ENCODE assay signal across 1 cellular context in the genomic region with DNA sequence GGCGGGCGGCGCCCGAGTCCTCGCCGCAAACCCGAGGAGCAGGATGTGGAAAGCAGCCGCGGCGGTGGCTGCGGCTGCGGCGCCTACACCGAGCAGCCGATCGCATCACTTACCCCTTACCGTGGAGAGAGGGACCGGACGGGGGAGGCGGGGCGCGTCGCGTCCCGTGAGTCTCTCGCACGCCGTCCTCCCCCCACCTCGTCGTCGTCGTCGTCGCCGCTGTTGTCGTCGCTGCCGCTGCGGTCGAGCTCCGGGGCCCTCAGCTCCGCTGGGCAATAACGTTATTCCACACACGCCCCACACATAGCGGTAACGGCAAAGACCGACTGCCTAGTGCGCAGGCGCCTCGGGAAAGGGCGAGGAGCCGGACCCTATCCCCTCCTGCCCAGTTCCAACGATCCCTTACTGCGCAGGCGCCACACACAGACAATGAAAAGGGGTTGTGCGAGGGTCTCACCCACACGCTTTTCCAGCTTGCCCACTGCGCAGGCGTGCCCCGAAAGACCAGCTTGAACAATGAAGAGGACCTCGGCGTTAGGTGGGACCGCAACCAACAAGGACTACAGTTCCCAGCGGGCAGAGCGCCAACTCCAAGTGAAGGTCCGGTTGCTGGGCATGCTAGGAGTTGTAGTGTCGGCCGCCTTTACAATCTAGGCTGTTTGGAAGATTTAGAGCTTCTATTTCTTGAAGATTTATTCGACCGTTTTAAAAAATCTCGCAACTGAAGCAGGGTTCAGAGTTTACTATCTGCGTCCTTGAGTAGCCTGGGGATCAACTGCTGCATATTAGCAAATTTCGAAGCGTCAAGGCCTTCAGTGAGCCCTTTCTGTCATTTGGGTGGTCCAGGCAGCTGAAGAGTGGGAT.
TF ChIP-seq lines count a peak whose summit lies in the region.

A gene (minus strand): TSS at position 355 of the 864 bp plus-strand sequence. CDS start 30,001 bp downstream, outside the sequence.

TF ChIP-seq in K562, 482 proteins besides CTCF, POLR2A, EP300 and RAD21 (continued from another document and continues in another):
- TF ChIP-seq, protein P1, sequence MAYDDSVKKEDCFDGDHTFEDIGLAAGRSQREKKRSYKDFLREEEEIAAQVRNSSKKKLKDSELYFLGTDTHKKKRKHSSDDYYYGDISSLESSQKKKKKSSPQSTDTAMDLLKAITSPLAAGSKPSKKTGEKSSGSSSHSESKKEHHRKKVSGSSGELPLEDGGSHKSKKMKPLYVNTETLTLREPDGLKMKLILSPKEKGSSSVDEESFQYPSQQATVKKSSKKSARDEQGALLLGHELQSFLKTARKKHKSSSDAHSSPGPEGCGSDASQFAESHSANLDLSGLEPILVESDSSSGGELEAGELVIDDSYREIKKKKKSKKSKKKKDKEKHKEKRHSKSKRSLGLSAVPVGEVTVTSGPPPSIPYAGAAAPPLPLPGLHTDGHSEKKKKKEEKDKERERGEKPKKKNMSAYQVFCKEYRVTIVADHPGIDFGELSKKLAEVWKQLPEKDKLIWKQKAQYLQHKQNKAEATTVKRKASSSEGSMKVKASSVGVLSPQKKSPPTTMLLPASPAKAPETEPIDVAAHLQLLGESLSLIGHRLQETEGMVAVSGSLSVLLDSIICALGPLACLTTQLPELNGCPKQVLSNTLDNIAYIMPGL (CRISPR knock-in tag; IDR thresholded peaks at IDR 0.05): peak; percentile 10; the same call in 1 of the 2 replicates
- TF ChIP-seq ZNF507 (tag; conservative IDR thresholded peaks at IDR 0.05): no peak
- no peak for TF ChIP-seq CAMTA2 (CRISPR knock-in tag; conservative IDR thresholded peaks at IDR 0.05)
- no peak for TF ChIP-seq NFE2 (IDR thresholded peaks at IDR 0.05; ENCODE audit: low read depth)
- TF ChIP-seq, protein P2, sequence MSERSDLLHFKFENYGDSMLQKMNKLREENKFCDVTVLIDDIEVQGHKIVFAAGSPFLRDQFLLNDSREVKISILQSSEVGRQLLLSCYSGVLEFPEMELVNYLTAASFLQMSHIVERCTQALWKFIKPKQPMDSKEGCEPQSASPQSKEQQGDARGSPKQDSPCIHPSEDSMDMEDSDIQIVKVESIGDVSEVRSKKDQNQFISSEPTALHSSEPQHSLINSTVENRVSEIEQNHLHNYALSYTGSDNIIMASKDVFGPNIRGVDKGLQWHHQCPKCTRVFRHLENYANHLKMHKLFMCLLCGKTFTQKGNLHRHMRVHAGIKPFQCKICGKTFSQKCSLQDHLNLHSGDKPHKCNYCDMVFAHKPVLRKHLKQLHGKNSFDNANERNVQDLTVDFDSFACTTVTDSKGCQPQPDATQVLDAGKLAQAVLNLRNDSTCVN (CRISPR knock-in tag; IDR thresholded peaks at IDR 0.05): 0 out of 2 replicates have a peak, but pooled peaks have one; percentile 71
- TF ChIP-seq PYGO2 (tag; IDR thresholded peaks at IDR 0.05): no peak
- no peak for TF ChIP-seq MAFF (IDR thresholded peaks at IDR 0.05; ENCODE audit: low read length)
- TF ChIP-seq, protein P3, sequence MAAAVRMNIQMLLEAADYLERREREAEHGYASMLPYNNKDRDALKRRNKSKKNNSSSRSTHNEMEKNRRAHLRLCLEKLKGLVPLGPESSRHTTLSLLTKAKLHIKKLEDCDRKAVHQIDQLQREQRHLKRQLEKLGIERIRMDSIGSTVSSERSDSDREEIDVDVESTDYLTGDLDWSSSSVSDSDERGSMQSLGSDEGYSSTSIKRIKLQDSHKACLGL (CRISPR knock-in tag; IDR thresholded peaks at IDR 0.05; ENCODE audit: borderline replicate concordance, poor library complexity, severe bottlenecking): no peak
- TF ChIP-seq ARID1B (IDR thresholded peaks at IDR 0.05): no peak
- TF ChIP-seq, protein P4, sequence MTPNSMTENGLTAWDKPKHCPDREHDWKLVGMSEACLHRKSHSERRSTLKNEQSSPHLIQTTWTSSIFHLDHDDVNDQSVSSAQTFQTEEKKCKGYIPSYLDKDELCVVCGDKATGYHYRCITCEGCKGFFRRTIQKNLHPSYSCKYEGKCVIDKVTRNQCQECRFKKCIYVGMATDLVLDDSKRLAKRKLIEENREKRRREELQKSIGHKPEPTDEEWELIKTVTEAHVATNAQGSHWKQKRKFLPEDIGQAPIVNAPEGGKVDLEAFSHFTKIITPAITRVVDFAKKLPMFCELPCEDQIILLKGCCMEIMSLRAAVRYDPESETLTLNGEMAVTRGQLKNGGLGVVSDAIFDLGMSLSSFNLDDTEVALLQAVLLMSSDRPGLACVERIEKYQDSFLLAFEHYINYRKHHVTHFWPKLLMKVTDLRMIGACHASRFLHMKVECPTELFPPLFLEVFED (CRISPR knock-in tag; conservative IDR thresholded peaks at IDR 0.05): 0 out of 2 replicates have a peak, but pooled peaks have one; percentile 28
- TF ChIP-seq, protein P5, sequence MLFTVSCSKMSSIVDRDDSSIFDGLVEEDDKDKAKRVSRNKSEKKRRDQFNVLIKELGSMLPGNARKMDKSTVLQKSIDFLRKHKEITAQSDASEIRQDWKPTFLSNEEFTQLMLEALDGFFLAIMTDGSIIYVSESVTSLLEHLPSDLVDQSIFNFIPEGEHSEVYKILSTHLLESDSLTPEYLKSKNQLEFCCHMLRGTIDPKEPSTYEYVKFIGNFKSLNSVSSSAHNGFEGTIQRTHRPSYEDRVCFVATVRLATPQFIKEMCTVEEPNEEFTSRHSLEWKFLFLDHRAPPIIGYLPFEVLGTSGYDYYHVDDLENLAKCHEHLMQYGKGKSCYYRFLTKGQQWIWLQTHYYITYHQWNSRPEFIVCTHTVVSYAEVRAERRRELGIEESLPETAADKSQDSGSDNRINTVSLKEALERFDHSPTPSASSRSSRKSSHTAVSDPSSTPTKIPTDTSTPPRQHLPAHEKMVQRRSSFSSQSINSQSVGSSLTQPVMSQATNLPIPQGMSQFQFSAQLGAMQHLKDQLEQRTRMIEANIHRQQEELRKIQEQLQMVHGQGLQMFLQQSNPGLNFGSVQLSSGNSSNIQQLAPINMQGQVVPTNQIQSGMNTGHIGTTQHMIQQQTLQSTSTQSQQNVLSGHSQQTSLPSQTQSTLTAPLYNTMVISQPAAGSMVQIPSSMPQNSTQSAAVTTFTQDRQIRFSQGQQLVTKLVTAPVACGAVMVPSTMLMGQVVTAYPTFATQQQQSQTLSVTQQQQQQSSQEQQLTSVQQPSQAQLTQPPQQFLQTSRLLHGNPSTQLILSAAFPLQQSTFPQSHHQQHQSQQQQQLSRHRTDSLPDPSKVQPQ (CRISPR knock-in tag; IDR thresholded peaks at IDR 0.05; ENCODE audit: borderline replicate concordance): no peak
- TF ChIP-seq ZNF780A (CRISPR knock-in tag; IDR thresholded peaks at IDR 0.05): no peak
- no peak for TF ChIP-seq KDM1A (IDR thresholded peaks at IDR 0.05)
- no peak for TF ChIP-seq ILK (tag; IDR thresholded peaks at IDR 0.05; ENCODE audit: borderline replicate concordance, low read depth)
- TF ChIP-seq CTBP1 (IDR thresholded peaks at IDR 0.05; ENCODE audit: borderline replicate concordance): peak; percentile 80
- TF ChIP-seq, protein P6, sequence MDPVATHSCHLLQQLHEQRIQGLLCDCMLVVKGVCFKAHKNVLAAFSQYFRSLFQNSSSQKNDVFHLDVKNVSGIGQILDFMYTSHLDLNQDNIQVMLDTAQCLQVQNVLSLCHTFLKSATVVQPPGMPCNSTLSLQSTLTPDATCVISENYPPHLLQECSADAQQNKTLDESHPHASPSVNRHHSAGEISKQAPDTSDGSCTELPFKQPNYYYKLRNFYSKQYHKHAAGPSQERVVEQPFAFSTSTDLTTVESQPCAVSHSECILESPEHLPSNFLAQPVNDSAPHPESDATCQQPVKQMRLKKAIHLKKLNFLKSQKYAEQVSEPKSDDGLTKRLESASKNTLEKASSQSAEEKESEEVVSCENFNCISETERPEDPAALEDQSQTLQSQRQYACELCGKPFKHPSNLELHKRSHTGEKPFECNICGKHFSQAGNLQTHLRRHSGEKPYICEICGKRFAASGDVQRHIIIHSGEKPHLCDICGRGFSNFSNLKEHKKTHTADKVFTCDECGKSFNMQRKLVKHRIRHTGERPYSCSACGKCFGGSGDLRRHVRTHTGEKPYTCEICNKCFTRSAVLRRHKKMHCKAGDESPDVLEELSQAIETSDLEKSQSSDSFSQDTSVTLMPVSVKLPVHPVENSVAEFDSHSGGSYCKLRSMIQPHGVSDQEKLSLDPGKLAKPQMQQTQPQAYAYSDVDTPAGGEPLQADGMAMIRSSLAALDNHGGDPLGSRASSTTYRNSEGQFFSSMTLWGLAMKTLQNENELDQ (CRISPR knock-in tag; IDR thresholded peaks at IDR 0.05; ENCODE audit: borderline replicate concordance): 0 out of 2 replicates have a peak, but pooled peaks have one; percentile 24
- peak; percentile 97 for TF ChIP-seq CREB1 (IDR thresholded peaks at IDR 0.05)
- peak; percentile 96 for TF ChIP-seq CREB1 (CRISPR knock-in tag; IDR thresholded peaks at IDR 0.05)
- TF ChIP-seq, protein P7, sequence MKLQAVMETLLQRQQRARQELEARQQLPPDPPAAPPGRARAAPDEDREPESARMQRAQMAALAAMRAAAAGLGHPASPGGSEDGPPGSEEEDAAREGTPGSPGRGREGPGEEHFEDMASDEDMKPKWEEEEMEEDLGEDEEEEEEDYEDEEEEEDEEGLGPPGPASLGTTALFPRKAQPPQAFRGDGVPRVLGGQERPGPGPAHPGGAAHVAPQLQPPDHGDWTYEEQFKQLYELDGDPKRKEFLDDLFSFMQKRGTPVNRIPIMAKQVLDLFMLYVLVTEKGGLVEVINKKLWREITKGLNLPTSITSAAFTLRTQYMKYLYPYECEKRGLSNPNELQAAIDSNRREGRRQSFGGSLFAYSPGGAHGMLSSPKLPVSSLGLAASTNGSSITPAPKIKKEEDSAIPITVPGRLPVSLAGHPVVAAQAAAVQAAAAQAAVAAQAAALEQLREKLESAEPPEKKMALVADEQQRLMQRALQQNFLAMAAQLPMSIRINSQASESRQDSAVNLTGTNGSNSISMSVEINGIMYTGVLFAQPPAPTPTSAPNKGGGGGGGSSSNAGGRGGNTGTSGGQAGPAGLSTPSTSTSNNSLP (IDR thresholded peaks at IDR 0.05; ENCODE audit: borderline replicate concordance, low read depth, low read length): no peak
- no peak for TF ChIP-seq C11orf30 (IDR thresholded peaks at IDR 0.05; ENCODE audit: low read depth)
- TF ChIP-seq COPS2 (conservative IDR thresholded peaks at IDR 0.05): no peak
- TF ChIP-seq, protein P8, sequence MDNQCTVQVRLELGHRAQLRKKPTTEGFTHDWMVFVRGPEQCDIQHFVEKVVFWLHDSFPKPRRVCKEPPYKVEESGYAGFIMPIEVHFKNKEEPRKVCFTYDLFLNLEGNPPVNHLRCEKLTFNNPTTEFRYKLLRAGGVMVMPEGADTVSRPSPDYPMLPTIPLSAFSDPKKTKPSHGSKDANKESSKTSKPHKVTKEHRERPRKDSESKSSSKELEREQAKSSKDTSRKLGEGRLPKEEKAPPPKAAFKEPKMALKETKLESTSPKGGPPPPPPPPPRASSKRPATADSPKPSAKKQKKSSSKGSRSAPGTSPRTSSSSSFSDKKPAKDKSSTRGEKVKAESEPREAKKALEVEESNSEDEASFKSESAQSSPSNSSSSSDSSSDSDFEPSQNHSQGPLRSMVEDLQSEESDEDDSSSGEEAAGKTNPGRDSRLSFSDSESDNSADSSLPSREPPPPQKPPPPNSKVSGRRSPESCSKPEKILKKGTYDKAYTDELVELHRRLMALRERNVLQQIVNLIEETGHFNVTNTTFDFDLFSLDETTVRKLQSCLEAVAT (IDR thresholded peaks at IDR 0.05): peak in 1 of 2 experiments; percentile 75; a peak in 2 of 4 replicates
- peak; percentile 96 for TF ChIP-seq RBBP5 (IDR thresholded peaks at IDR 0.05; ENCODE audit: borderline replicate concordance, insufficient read depth, low read length, poor library complexity, severe bottlenecking)
- no peak for TF ChIP-seq TRIM24 (IDR thresholded peaks at IDR 0.05)
- TF ChIP-seq EGR1 (conservative IDR thresholded peaks at IDR 0.05): peak; percentile 53
- TF ChIP-seq NUFIP1 (IDR thresholded peaks at IDR 0.05; ENCODE audit: partially characterized antibody): no peak
- no peak for TF ChIP-seq KDM4B (IDR thresholded peaks at IDR 0.05; ENCODE audit: borderline replicate concordance in 2 of 2, low read depth in 1 of 2)
- TF ChIP-seq, protein P9, sequence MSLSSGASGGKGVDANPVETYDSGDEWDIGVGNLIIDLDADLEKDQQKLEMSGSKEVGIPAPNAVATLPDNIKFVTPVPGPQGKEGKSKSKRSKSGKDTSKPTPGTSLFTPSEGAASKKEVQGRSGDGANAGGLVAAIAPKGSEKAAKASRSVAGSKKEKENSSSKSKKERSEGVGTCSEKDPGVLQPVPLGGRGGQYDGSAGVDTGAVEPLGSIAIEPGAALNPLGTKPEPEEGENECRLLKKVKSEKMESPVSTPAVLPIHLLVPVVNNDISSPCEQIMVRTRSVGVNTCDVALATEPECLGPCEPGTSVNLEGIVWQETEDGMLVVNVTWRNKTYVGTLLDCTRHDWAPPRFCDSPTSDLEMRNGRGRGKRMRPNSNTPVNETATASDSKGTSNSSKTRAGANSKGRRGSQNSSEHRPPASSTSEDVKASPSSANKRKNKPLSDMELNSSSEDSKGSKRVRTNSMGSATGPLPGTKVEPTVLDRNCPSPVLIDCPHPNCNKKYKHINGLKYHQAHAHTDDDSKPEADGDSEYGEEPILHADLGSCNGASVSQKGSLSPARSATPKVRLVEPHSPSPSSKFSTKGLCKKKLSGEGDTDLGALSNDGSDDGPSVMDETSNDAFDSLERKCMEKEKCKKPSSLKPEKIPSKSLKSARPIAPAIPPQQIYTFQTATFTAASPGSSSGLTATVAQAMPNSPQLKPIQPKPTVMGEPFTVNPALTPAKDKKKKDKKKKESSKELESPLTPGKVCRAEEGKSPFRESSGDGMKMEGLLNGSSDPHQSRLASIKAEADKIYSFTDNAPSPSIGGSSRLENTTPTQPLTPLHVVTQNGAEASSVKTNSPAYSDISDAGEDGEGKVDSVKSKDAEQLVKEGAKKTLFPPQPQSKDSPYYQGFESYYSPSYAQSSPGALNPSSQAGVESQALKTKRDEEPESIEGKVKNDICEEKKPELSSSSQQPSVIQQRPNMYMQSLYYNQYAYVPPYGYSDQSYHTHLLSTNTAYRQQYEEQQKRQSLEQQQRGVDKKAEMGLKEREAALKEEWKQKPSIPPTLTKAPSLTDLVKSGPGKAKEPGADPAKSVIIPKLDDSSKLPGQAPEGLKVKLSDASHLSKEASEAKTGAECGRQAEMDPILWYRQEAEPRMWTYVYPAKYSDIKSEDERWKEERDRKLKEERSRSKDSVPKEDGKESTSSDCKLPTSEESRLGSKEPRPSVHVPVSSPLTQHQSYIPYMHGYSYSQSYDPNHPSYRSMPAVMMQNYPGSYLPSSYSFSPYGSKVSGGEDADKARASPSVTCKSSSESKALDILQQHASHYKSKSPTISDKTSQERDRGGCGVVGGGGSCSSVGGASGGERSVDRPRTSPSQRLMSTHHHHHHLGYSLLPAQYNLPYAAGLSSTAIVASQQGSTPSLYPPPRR (CRISPR knock-in tag; IDR thresholded peaks at IDR 0.05; ENCODE audit: borderline replicate concordance): no peak
- peak; percentile 82; a peak in 3 of 4 replicates for TF ChIP-seq FOXK2 (conservative IDR thresholded peaks at IDR 0.05 in 1 of 2, IDR thresholded peaks at IDR 0.05 in 1 of 2; ENCODE audit: low read depth in 2 of 2)
